In the genomic region with DNA sequence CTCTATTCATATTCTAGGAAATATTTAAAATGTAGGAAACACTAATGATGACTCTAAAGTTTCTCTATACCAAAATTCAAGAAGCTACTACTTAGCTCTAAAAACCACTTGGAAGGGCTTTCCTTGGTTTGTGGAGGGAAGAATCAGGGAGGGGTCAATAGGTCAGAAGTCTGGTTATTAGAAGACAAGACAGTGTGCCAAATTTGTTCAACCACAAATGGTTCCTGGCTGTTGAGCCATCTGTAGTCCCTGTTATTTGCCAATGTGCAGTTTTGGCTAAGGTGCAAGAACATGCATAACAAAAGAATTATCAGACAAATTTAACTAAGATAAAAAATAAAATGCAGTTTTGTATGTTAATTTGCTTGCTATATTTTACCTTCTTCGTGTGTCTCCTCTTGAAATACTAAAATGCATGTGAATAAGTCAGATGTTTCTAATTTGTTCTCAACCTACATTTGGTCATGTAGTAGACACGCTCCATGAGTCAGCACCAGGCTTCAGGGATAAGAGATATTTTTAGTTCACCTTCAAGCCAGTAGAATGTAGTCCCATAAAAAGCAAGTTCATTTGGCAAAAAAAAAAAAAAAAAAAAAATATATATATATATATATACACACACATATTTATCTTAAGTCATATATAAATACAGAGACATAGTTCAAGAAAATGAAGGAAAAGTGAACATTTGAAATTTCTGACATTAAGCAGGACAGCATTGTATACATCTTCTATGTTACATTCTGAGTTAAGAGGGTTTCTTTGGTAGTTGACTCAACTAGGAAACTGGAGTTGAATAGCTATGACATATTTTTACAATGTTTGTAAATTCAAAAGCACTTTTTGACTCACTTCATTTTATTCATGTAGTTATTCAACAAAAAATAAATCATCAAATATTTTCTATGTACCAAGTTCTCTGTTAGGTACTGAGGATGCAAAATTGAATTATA, we compare ENCODE assay signal across 1 cellular context.
TF ChIP-seq lines count a peak whose summit lies in the region.

No MANE protein-coding gene starts in this region.

TF ChIP-seq in GM23338, 12 proteins besides CTCF, POLR2A, EP300 and RAD21 (continued from another document):
- no peak for TF ChIP-seq REST (IDR thresholded peaks at IDR 0.05; ENCODE audit: unreplicated experiment)
